ENCODE assay signal across 11 cellular contexts in genomic region chr2:124810132-124810531, GRCh38.
DNase-seq lines count a peak whose midpoint lies in the region; TF ChIP-seq lines count a peak whose summit lies in the region.
"Had no signal": no experiment of that assay in that cellular context is flagged by ENCODE, and none has a peak within 500 bp of the region (broad histone marks: within the 10 kb centered on the region; RNA-seq: fewer than 3 reads in every experiment).

No MANE protein-coding gene starts in this region.

- H3K4me3 Mint-ChIP-seq in CD14-positive monocyte: no peak overlapping the region
- H3K4me3 Mint-ChIP-seq: activated CD4-positive, alpha-beta memory T cell treated with anti-CD3 and anti-CD28 coated beads, Interleukin-2, amount 10 ng/mL, durations not matched to agents 7 days and 5 days had no signal

- H3K27me3 Mint-ChIP-seq in CD14-positive monocyte (ENCODE audit: low read depth in 3 of 3): no peaks in the 10 kb centered on the region
- H3K27me3 Mint-ChIP-seq: activated CD4-positive, alpha-beta memory T cell treated with anti-CD3 and anti-CD28 coated beads, Interleukin-2, amount 10 ng/mL, durations not matched to agents 7 days and 5 days had no signal

- no peak overlapping the region for H3K27ac Mint-ChIP-seq in CD14-positive monocyte
- H3K27ac Mint-ChIP-seq: activated CD4-positive, alpha-beta memory T cell treated with anti-CD3 and anti-CD28 coated beads, Interleukin-2, amount 10 ng/mL, durations not matched to agents 7 days and 5 days had no signal

- intact Hi-C loops in vagina (cut with DNase I): no loop called here
- intact Hi-C loops in CD14-positive monocyte (cut with micrococcal nuclease): no loop called here

- H3K9me3 ChIP-seq in vagina: no peaks in the 10 kb centered on the region

- H3K27ac ChIP-seq in vagina: no peak overlapping the region

- H3K4me1 Mint-ChIP-seq in CD14-positive monocyte: no peaks in the 10 kb centered on the region
- H3K4me1 Mint-ChIP-seq: activated CD4-positive, alpha-beta memory T cell treated with anti-CD3 and anti-CD28 coated beads, Interleukin-2, amount 10 ng/mL, durations not matched to agents 7 days and 5 days had no signal

- no peak for TF ChIP-seq CTCF in epithelial cell of esophagus (IDR thresholded peaks at IDR 0.05; ENCODE audit: insufficient read depth, low read depth, low read length, missing control alignments)
- TF ChIP-seq CTCF in vagina (IDR thresholded peaks at IDR 0.05): no peak
- TF ChIP-seq CTCF in CD14-positive monocyte (IDR thresholded peaks at IDR 0.05): no peak

- no peaks in the 10 kb centered on the region for H3K36me3 ChIP-seq in H7 (replicated peaks; ENCODE audit: control insufficient read depth, insufficient read depth, low read length)
- H3K36me3 ChIP-seq in vagina: no peaks in the 10 kb centered on the region

- peaks cover 0 to 5% (median 0%) of the 10 kb centered on the region in 7 donors for H3K9me3 Mint-ChIP-seq in CD14-positive monocyte

- H3K4me3 ChIP-seq in H7 (ENCODE audit: insufficient read depth, low read depth, low read length): no peak overlapping the region
- H3K4me3 ChIP-seq in epithelial cell of esophagus (ENCODE audit: low read length): no peak overlapping the region
- no peak overlapping the region for H3K4me3 ChIP-seq in vagina
- H3K4me3 ChIP-seq: lung had no signal

- no peaks in the 10 kb centered on the region for H3K27me3 ChIP-seq in H7 (ENCODE audit: control insufficient read depth, insufficient read depth, low read length)
- H3K27me3 ChIP-seq in vagina: no peaks in the 10 kb centered on the region

- no peak for TF ChIP-seq POLR2A in vagina (IDR thresholded peaks at IDR 0.05)

- DNase-seq in H7: peak; percentile 13
- DNase-seq in NCI-H748 (lab: John Stamatoyannopoulos, UW; ENCODE audit: unreplicated experiment): peak; percentile 61
- DNase-seq in epithelial cell of esophagus (ENCODE audit: low read depth): peak; percentile 1
- peak; percentile 8 for DNase-seq in occipital lobe (lab: John Stamatoyannopoulos, UW)
- DNase-seq in activated CD4-positive, CD25-positive, alpha-beta regulatory T cell treated with anti-CD3 and anti-CD28 coated beads, Interleukin-2, amount 50 U/mL, for 72 hours: no peak
- no peak for DNase-seq in vagina (ENCODE audit: extremely low spot score in 2 of 2)
- no peak for DNase-seq in CD14-positive monocyte (ENCODE audit: low spot score)
- DNase-seq: activated CD4-positive, alpha-beta memory T cell treated with anti-CD3 and anti-CD28 coated beads, Interleukin-2, amount 10 ng/mL, durations not matched to agents 7 days and 5 days; NCI-H1436; stimulated activated CD4-positive, alpha-beta T cell treated with anti-CD3 and anti-CD28 coated beads, Interleukin-4, amount 100 ng/mL, for 4 hours had no signal

- H3K36me3 Mint-ChIP-seq in CD14-positive monocyte: no peaks in the 10 kb centered on the region

- no peaks in the 10 kb centered on the region for H3K4me1 ChIP-seq in vagina

Comparison
In these comparisons a context has a peak if more than half of its experiments do, and no peak if none do; other contexts are left out.
1. DNase-seq: peak in H7 (single experiment), NCI-H748 (single experiment), epithelial cell of esophagus (single experiment) and occipital lobe (single experiment); none in activated CD4-positive, CD25-positive, alpha-beta regulatory T cell treated with anti-CD3 and anti-CD28 coated beads, Interleukin-2, amount 50 U/mL, for 72 hours (single experiment), vagina (0 of 2) and CD14-positive monocyte (single experiment).